Comparison of ENCODE assay signal across 8 cellular contexts in the genomic region with DNA sequence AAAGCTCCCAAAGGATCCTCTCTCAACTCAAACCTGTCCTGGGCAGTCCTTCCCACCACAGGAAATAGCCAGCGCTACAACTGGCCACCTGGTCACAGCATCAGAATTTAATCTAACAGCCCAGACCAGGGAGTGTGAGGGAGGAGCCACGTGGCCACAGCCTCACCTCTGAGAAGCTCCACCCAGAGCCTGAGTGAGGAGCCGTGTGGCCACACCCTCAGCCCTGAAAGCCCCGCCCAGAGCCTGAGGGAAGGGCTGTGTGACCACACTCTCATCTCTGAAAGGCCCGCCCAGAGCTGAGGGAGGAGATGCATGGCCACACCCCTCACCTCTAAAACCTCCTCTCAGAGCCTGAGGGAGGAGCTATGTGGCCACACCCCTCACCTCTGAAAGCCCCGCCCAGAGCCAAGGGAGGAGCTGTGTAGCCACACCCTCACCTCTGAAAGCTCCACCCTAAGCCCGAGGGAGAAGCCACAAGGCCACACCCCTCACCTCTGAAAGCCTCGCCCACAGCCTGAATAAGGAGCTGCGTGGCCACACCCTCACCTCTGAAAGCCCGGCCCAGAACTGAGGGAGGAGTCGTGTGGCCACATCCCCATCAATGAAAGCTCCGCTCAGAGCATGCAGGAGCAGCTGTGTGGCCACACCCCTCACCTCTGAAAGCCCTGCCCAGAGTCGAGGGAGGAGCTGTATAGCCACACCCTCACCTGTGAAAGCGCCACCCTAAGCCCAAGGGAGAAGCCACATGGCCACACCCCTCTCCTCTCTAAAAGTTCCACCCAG. TPM values are rescaled to one million over a fixed set of nuclear protein-coding genes. Genes with fewer than 3 reads are reported as not detected.
DNase-seq lines count a peak whose midpoint lies in the region; ATAC-seq and TF ChIP-seq lines count a peak whose summit lies in the region.

No MANE protein-coding gene starts in this region.

- H3K4me1 Mint-ChIP-seq in WTC11: peaks cover 6% of the 10 kb centered on the region
- H3K4me1 Mint-ChIP-seq in natural killer cell treated with Interleukin-12 subunit alpha and Interleukin-12 subunit beta and Interleukin-15 and Interleukin-18, amount 100 ng/mL, for 72 hours (ENCODE audit: low read depth in 2 of 2): peaks cover 4 to 6% of the 10 kb centered on the region in 2 donors

- peaks cover 3% of the 10 kb centered on the region for H3K9me3 Mint-ChIP-seq in WTC11
- peaks cover 3% of the 10 kb centered on the region for H3K9me3 Mint-ChIP-seq in natural killer cell treated with Interleukin-12 subunit alpha and Interleukin-12 subunit beta and Interleukin-15 and Interleukin-18, amount 100 ng/mL, for 72 hours

- H3K27me3 Mint-ChIP-seq in WTC11 (ENCODE audit: low read depth): peaks cover 5% of the 10 kb centered on the region; the same call in 1 of the 2 replicates
- H3K27me3 Mint-ChIP-seq in natural killer cell treated with Interleukin-12 subunit alpha and Interleukin-12 subunit beta and Interleukin-15 and Interleukin-18, amount 100 ng/mL, for 72 hours: no peaks in the 10 kb centered on the region

- no peaks in the 10 kb centered on the region for H3K36me3 Mint-ChIP-seq in WTC11
- no peaks in the 10 kb centered on the region for H3K36me3 Mint-ChIP-seq in natural killer cell treated with Interleukin-12 subunit alpha and Interleukin-12 subunit beta and Interleukin-15 and Interleukin-18, amount 100 ng/mL, for 72 hours

- peak; percentile 88 for ATAC-seq in HG02973 (IDR thresholded peaks at IDR 0.05; ENCODE audit: unreplicated experiment)
- ATAC-seq in WTC11: peak; percentile 90
- peak; percentile 78 to 85 for ATAC-seq in natural killer cell treated with Interleukin-12 subunit alpha and Interleukin-12 subunit beta and Interleukin-15 and Interleukin-18, amount 100 ng/mL, for 72 hours
- no peak for ATAC-seq in HG03045 (IDR thresholded peaks at IDR 0.05; ENCODE audit: unreplicated experiment)

- peak overlapping the region; percentile 41; the same call in 1 of the 2 replicates for H3K27ac Mint-ChIP-seq in WTC11
- no peak overlapping the region for H3K27ac Mint-ChIP-seq in natural killer cell treated with Interleukin-12 subunit alpha and Interleukin-12 subunit beta and Interleukin-15 and Interleukin-18, amount 100 ng/mL, for 72 hours

- CTCF ChIA-PET in WTC11 (lab: Charles Lee): interaction anchor here (0.7 to 2.4 kb wide), 31 partner anchors 13 to 294 kb away, joined by 3 to 28 read pairs (median 5); partner anchors contain the start of genes DNAAF1, HSDL1, MBTPS1 and SLC38A8

- TF ChIP-seq CTCF in WTC11 (IDR thresholded peaks at IDR 0.05): no peak

- DNase-seq in activated gamma-delta T cell treated with Interleukin-2 at 50 U/mL for 16 hours: peak; percentile 6
- no peak for DNase-seq in activated gamma-delta T cell (lab: John Stamatoyannopoulos, UW)
- DNase-seq in NCI-H2107 treated with DMSO at 0.1 percent for 48 hours (lab: John Stamatoyannopoulos, UW; ENCODE audit: unreplicated experiment): peak; percentile 64
- DNase-seq in WTC11 (ENCODE audit: low spot score): peak; percentile 100
- DNase-seq in ecto neural progenitor cell (ENCODE audit: low spot score): peak; percentile 92
- DNase-seq in natural killer cell treated with Interleukin-12 subunit alpha and Interleukin-12 subunit beta and Interleukin-15 and Interleukin-18, amount 100 ng/mL, for 72 hours (ENCODE audit: low spot score): peak; percentile 65

- peak overlapping the region; percentile 56 for H3K4me3 Mint-ChIP-seq in WTC11
- H3K4me3 Mint-ChIP-seq in natural killer cell treated with Interleukin-12 subunit alpha and Interleukin-12 subunit beta and Interleukin-15 and Interleukin-18, amount 100 ng/mL, for 72 hours: no peak overlapping the region

- POLR2A ChIA-PET in WTC11 (lab: Charles Lee): interaction anchor here (0.6 to 1.8 kb wide), 5 partner anchors 13 to 201 kb away, joined by 3 to 10 read pairs (median 5); partner anchors contain the start of gene MBTPS1

TF ChIP-seq in WTC11, 78 proteins besides CTCF, POLR2A, EP300 and RAD21:
- TF ChIP-seq USF2 (CRISPR knock-in tag; IDR thresholded peaks at IDR 0.05) (peak; percentile 89), ZNF121 (CRISPR knock-in tag; IDR thresholded peaks at IDR 0.05) (0 out of 2 replicates have a peak, but pooled peaks have one; percentile 4), NR3C1 (CRISPR knock-in tag; conservative IDR thresholded peaks at IDR 0.05; ENCODE audit: low read depth) (no peak), SP1 (CRISPR knock-in tag; conservative IDR thresholded peaks at IDR 0.05) (no peak; the same call in 1 of the 2 replicates)
- TF ChIP-seq, protein P1, sequence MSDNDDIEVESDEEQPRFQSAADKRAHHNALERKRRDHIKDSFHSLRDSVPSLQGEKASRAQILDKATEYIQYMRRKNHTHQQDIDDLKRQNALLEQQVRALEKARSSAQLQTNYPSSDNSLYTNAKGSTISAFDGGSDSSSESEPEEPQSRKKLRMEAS (CRISPR knock-in tag; IDR thresholded peaks at IDR 0.05): peak; percentile 57; the same call in 1 of the 2 replicates
- TF ChIP-seq, protein P2, sequence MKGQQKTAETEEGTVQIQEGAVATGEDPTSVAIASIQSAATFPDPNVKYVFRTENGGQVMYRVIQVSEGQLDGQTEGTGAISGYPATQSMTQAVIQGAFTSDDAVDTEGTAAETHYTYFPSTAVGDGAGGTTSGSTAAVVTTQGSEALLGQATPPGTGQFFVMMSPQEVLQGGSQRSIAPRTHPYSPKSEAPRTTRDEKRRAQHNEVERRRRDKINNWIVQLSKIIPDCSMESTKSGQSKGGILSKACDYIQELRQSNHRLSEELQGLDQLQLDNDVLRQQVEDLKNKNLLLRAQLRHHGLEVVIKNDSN (CRISPR knock-in tag; IDR thresholded peaks at IDR 0.05): peak; percentile 88
- TF ChIP-seq, protein P3, sequence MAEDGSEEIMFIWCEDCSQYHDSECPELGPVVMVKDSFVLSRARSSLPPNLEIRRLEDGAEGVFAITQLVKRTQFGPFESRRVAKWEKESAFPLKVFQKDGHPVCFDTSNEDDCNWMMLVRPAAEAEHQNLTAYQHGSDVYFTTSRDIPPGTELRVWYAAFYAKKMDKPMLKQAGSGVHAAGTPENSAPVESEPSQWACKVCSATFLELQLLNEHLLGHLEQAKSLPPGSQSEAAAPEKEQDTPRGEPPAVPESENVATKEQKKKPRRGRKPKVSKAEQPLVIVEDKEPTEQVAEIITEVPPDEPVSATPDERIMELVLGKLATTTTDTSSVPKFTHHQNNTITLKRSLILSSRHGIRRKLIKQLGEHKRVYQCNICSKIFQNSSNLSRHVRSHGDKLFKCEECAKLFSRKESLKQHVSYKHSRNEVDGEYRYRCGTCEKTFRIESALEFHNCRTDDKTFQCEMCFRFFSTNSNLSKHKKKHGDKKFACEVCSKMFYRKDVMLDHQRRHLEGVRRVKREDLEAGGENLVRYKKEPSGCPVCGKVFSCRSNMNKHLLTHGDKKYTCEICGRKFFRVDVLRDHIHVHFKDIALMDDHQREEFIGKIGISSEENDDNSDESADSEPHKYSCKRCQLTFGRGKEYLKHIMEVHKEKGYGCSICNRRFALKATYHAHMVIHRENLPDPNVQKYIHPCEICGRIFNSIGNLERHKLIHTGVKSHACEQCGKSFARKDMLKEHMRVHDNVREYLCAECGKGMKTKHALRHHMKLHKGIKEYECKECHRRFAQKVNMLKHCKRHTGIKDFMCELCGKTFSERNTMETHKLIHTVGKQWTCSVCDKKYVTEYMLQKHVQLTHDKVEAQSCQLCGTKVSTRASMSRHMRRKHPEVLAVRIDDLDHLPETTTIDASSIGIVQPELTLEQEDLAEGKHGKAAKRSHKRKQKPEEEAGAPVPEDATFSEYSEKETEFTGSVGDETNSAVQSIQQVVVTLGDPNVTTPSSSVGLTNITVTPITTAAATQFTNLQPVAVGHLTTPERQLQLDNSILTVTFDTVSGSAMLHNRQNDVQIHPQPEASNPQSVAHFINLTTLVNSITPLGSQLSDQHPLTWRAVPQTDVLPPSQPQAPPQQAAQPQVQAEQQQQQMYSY (CRISPR knock-in tag; IDR thresholded peaks at IDR 0.05): no peak

RNA-seq across cellular contexts. Expression of gene SLC38A8, which starts 28.6 kb away (rescaled TPM):
- total RNA-seq in WTC11 (2021): not detected in 3 replicates
- not detected for total RNA-seq in natural killer cell treated with Interleukin-12 subunit alpha and Interleukin-12 subunit beta and Interleukin-15 and Interleukin-18, amount 100 ng/mL, for 72 hours

RNA-seq across cellular contexts. Expression of gene NECAB2, which starts 45.9 kb away (rescaled TPM):
- total RNA-seq in WTC11 (2021): 2.9 to 4.9 TPM (median 4.4 TPM) in 3 replicates
- not detected for total RNA-seq in natural killer cell treated with Interleukin-12 subunit alpha and Interleukin-12 subunit beta and Interleukin-15 and Interleukin-18, amount 100 ng/mL, for 72 hours
